11 cellular contexts compared by ENCODE assay signal in the genomic region with DNA sequence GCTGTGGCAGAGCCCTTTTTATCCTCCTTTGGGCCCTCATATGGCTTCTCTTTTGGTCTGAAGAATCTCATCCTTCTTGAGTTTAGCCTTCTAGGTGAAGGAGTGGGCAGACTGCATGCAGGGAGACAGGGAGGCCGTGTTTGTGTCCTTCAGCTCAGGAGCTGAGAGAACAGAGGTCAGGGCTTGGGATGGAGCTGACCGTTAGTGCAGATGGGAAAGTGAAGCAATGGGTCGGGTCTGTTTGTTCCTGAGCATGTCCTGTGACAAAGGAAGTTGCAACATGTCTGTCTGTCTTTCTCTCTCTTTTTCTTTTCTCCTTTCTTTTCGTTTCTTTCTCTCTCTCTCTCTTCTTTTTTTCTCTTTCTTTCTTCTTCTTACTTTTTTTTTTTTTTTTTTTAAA. TPM values are rescaled to one million over a fixed set of nuclear protein-coding genes. Genes with fewer than 3 reads are reported as not detected.
DNase-seq lines count a peak whose midpoint lies in the region; ATAC-seq and TF ChIP-seq lines count a peak whose summit lies in the region.
"Had no signal": no experiment of that assay in that cellular context is flagged by ENCODE, and none has a peak within 500 bp of the region (broad histone marks: within the 10 kb centered on the region; RNA-seq: fewer than 3 reads in every experiment).

No MANE protein-coding gene starts in this region.

- H3K27ac ChIP-seq in RWPE1 (peak overlapping the region; percentile 27), gastroesophageal sphincter (peak overlapping the region; percentile 3 to 56 (median 40)), sigmoid colon (peak overlapping the region in 3 of 4 donors; percentile 42 to 59 (median 56))

- peak; percentile 66 for DNase-seq in HCEC 1CT
- no peak for DNase-seq in RWPE1 (ENCODE audit: low spot score)
- DNase-seq in sigmoid colon = peak; percentile 83
- no peak for DNase-seq in NCI-H226
- DNase-seq: activated T-cell treated with anti-CD3 and anti-CD28 coated beads, Interleukin-2, amount 50 U/mL, for 72 hours; effector memory CD4-positive, alpha-beta T cell; occipital lobe had no signal

- H3K27me3 ChIP-seq in gastroesophageal sphincter = no peaks in the 10 kb centered on the region
- no peaks in the 10 kb centered on the region for H3K27me3 ChIP-seq in sigmoid colon

- ATAC-seq in gastroesophageal sphincter (peak; percentile 83), GM19324 (IDR thresholded peaks at IDR 0.05; ENCODE audit: low FRiP score, unreplicated experiment) (no peak), GM18858 (IDR thresholded peaks at IDR 0.05; ENCODE audit: unreplicated experiment) (no peak), GM18909 (IDR thresholded peaks at IDR 0.05; ENCODE audit: poor library complexity, unreplicated experiment) (no peak)
- ATAC-seq: activated T-cell treated with anti-CD3 and anti-CD28 coated beads, Interleukin-2, amount 50 U/mL, for 72 hours had no signal

- WGBS in gastroesophageal sphincter (ENCODE audit: low coverage in 1 of 2), 2 donors = 68 to 69% methylated on average over 4 of the region's 4 CpGs
- WGBS in sigmoid colon, 2 donors = 58 to 69% methylated on average over 4 of the region's 4 CpGs

- H3K4me3 ChIP-seq in gastroesophageal sphincter (no peak overlapping the region), sigmoid colon (no peak overlapping the region)

- H3K9me3 ChIP-seq in gastroesophageal sphincter (no peaks in the 10 kb centered on the region), sigmoid colon (no peaks in the 10 kb centered on the region)

- intact Hi-C loops in sigmoid colon (cut with DNase I) = loop anchor here (10.0 kb wide), 1 partner anchor 1535 kb away; no protein-coding TSS in a partner anchor

- H3K4me1 ChIP-seq in gastroesophageal sphincter (peaks cover 9 to 99% (median 51%) of the 10 kb centered on the region in 3 donors), sigmoid colon (peaks cover 0 to 95% (median 84%) of the 10 kb centered on the region in 4 donors)

- TF ChIP-seq CTCF in RWPE1 (conservative IDR thresholded peaks at IDR 0.05; ENCODE audit: low read depth) (no peak), gastroesophageal sphincter (IDR thresholded peaks at IDR 0.05) (no peak), sigmoid colon (IDR thresholded peaks at IDR 0.05) (no peak)

- POLR2A ChIA-PET in RWPE1 (lab: Yijun Ruan, JAX; ENCODE audit: low non-redundant PET) = interaction anchor here (0.6 to 0.7 kb wide), 2 partner anchors 17 to 106 kb away, joined by 3 to 6 read pairs; no protein-coding TSS in a partner anchor

- CTCF ChIA-PET in RWPE1 (lab: Yijun Ruan, JAX) = interaction anchor here (0.8 to 1.4 kb wide), 2 partner anchors 116 to 157 kb away, joined by 3 read pairs; no protein-coding TSS in a partner anchor

- no peaks in the 10 kb centered on the region for H3K36me3 ChIP-seq in gastroesophageal sphincter
- no peaks in the 10 kb centered on the region for H3K36me3 ChIP-seq in sigmoid colon

- no peak for TF ChIP-seq POLR2A in gastroesophageal sphincter (IDR thresholded peaks at IDR 0.05)
- TF ChIP-seq POLR2A in sigmoid colon (IDR thresholded peaks at IDR 0.05) = no peak

- TF ChIP-seq EP300 in gastroesophageal sphincter (IDR thresholded peaks at IDR 0.05) = no peak
- no peak for TF ChIP-seq EP300 in sigmoid colon (IDR thresholded peaks at IDR 0.05)

RNA-seq across cellular contexts. Expression of a gene that starts 14.9 kb away (rescaled TPM):
- 10 to 100 TPM; 45.0 to 77.4 (median 55.5) TPM for total RNA-seq in gastroesophageal sphincter
- total RNA-seq in sigmoid colon = 10 to 100 TPM; 32.1 to 61.4 (median 40.5) TPM
- 10 to 100 TPM; 37.8 to 55.5 (median 39.3) TPM for polyA plus RNA-seq in sigmoid colon

Comparison
In these comparisons a context has a peak if more than half of its experiments do, and no peak if none do; other contexts are left out.
1. DNase-seq: peak in HCEC 1CT (single experiment) and sigmoid colon (single experiment); none in RWPE1 (single experiment) and NCI-H226 (single experiment).
2. Peak in every context shown above with its lines, with median percentiles within 50 percentile points of each other: H3K27ac ChIP-seq.